Comparison of ENCODE assay signal across 1 cellular context in genomic region chr11:90423378-90423777, GRCh38.
TF ChIP-seq lines count a peak whose summit lies in the region.

No MANE protein-coding gene starts in this region.

TF ChIP-seq in neural cell, 6 proteins besides CTCF, POLR2A, EP300 and RAD21 (continued from another document):
- TF ChIP-seq REST (IDR thresholded peaks at IDR 0.05; ENCODE audit: borderline replicate concordance), result no peak
- no peak for TF ChIP-seq EZH2 (IDR thresholded peaks at IDR 0.05; ENCODE audit: borderline replicate concordance, insufficient read depth, low read length, poor library complexity, severe bottlenecking)
- no peak for TF ChIP-seq TAF1 (IDR thresholded peaks at IDR 0.05; ENCODE audit: low read depth)
- no peak for TF ChIP-seq POLR2AphosphoS5 (IDR thresholded peaks at IDR 0.05)
- no peak for TF ChIP-seq MXI1 (conservative IDR thresholded peaks at IDR 0.05; ENCODE audit: poor library complexity, severe bottlenecking)
TF ChIP-seq in neural cell: peak in this region for 0.
